ENCODE assay signal across 13 cellular contexts in the genomic region with DNA sequence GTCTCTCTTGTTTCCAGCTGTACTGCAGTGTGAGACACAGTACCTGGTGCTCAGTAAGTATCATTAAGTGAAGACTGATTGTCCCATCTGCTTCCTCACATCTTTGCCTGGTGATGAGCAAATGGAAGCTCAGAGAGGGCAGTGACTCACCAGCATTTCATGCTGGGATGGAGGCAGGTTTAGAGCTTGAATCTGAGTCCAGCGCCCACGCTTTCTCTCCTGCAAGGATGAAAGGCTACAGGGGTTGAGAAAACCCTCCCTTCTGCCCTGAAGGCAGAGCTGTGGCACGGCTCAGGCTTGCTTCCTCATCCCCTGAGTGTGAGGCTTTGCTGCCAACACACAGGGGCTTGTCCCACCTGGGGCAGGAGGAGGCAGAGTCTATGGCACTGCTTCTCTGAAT. TPM values are rescaled to one million over a fixed set of nuclear protein-coding genes. Genes with fewer than 3 reads are reported as not detected.
A peak's percentile ranks its signal among the peaks of the same experiment; 100 is the strongest.
DNase-seq lines count a peak whose midpoint lies in the region; ATAC-seq, FAIRE-seq and TF ChIP-seq lines count a peak whose summit lies in the region.
"Had no signal": no experiment of that assay in that cellular context is flagged by ENCODE, and none has a peak within 500 bp of the region (broad histone marks: within the 10 kb centered on the region; RNA-seq: fewer than 3 reads in every experiment).

No MANE protein-coding gene starts in this region.

- WGBS in mesendoderm (ENCODE audit: extremely low coverage, insufficient coverage, low lambda C conversion rate), result no CpG with 5 or more reads among the region's 3 CpGs

- H3K4me1 ChIP-seq in mesendoderm (ENCODE audit: control insufficient read depth, low read depth, low read length), result peaks cover 3% of the 10 kb centered on the region

- H3K27me3 Mint-ChIP-seq in CD4-positive, alpha-beta T cell, result no peaks in the 10 kb centered on the region

- H3K79me2 ChIP-seq in mesendoderm (ENCODE audit: control insufficient read depth, insufficient read depth, low read length), result no peaks in the 10 kb centered on the region

- no peak for TF ChIP-seq CTCF in bronchial epithelial cell (IDR thresholded peaks at IDR 0.05; ENCODE audit: insufficient read depth, low read length, severe bottlenecking)
- no peak for TF ChIP-seq CTCF in CD4-positive, alpha-beta T cell (IDR thresholded peaks at IDR 0.05)

- no peak overlapping the region for H3K9ac ChIP-seq in mesendoderm (ENCODE audit: low read length)

- H2AK5ac ChIP-seq in mesendoderm (ENCODE audit: low read length), result no peak overlapping the region

- no peak overlapping the region for H2BK5ac ChIP-seq in mesendoderm (ENCODE audit: low read length)

- no peaks in the 10 kb centered on the region for H3K9me3 Mint-ChIP-seq in CD4-positive, alpha-beta T cell
- H3K9me3 Mint-ChIP-seq: T-helper 1 cell treated with Interleukin-12 subunit alpha and Interleukin-12 subunit beta and Interleukin-4 antibody, amounts not matched to agents 30 μg/mL and 1 μg/mL, for 36 hours had no signal

- ATAC-seq in CD4-positive, alpha-beta T cell (ENCODE audit: poor library complexity), result no peak
- ATAC-seq in GM21723 (IDR thresholded peaks at IDR 0.05; ENCODE audit: unreplicated experiment), result no peak
- no peak for ATAC-seq in GM21529 (IDR thresholded peaks at IDR 0.05; ENCODE audit: unreplicated experiment)

- H3K27ac Mint-ChIP-seq in CD4-positive, alpha-beta T cell, result no peak overlapping the region
- H3K27ac Mint-ChIP-seq: T-helper 1 cell treated with Interleukin-12 subunit alpha and Interleukin-12 subunit beta and Interleukin-4 antibody, amounts not matched to agents 30 μg/mL and 1 μg/mL, for 36 hours had no signal

- H3K4me3 Mint-ChIP-seq in CD4-positive, alpha-beta T cell, result no peak overlapping the region
- H3K4me3 Mint-ChIP-seq: T-helper 1 cell treated with Interleukin-12 subunit alpha and Interleukin-12 subunit beta and Interleukin-4 antibody, amounts not matched to agents 30 μg/mL and 1 μg/mL, for 36 hours had no signal

- no peak overlapping the region for H4K5ac ChIP-seq in mesendoderm (ENCODE audit: low read length)

- H3K4me3 ChIP-seq in bronchial epithelial cell (ENCODE audit: low read depth, low read length), result no peak overlapping the region
- H3K4me3 ChIP-seq in mesendoderm (ENCODE audit: low read length), result no peak overlapping the region
- H3K4me3 ChIP-seq: right atrium auricular region had no signal

- H2BK15ac ChIP-seq in mesendoderm (replicated peaks; ENCODE audit: low read depth), result no peak overlapping the region

- no peak overlapping the region for H4K8ac ChIP-seq in mesendoderm (ENCODE audit: low read depth, low read length)

- H3K23ac ChIP-seq in mesendoderm (ENCODE audit: low read length), result no peak overlapping the region

- peak; percentile 81 for DNase-seq in EH (ENCODE audit: low read depth)
- DNase-seq in HTR-8/SVneo (ENCODE audit: insufficient read length, low spot score), result peak; percentile 39
- peak; percentile 96 for DNase-seq in bronchial epithelial cell (ENCODE audit: low read depth)
- peak; percentile 36 for DNase-seq in mesendoderm
- DNase-seq in GDM1 (lab: John Stamatoyannopoulos, UW), result no peak
- no peak for DNase-seq in CD4-positive, alpha-beta T cell
- DNase-seq: DMS153; NCI-H187; NK-92 treated with Interleukin-12 subunit alpha and Interleukin-12 subunit beta, amount 100 ng/mL, for 24 hours had no signal

- POLR2A ChIA-PET in CD4-positive, alpha-beta T cell (lab: Charles Lee), result no interaction called here

- H3K9me3 ChIP-seq in CD4-positive, alpha-beta T cell (ENCODE audit: control insufficient read depth, low read length), result no peaks in the 10 kb centered on the region
- H3K9me3 ChIP-seq: right atrium auricular region had no signal

- H3K36me3 Mint-ChIP-seq in CD4-positive, alpha-beta T cell (ENCODE audit: low read depth), result no peaks in the 10 kb centered on the region

- H3K4ac ChIP-seq in mesendoderm (ENCODE audit: low read depth, low read length), result no peak overlapping the region

- no peak overlapping the region for H3K4me2 ChIP-seq in mesendoderm (ENCODE audit: low read length)

- H3K36me3 ChIP-seq in bronchial epithelial cell (ENCODE audit: control insufficient read depth, insufficient read depth, low read length), result no peaks in the 10 kb centered on the region
- no peaks in the 10 kb centered on the region for H3K36me3 ChIP-seq in mesendoderm (ENCODE audit: control insufficient read depth, insufficient read depth, low read length)
- H3K36me3 ChIP-seq: right atrium auricular region had no signal

- CTCF ChIA-PET in CD4-positive, alpha-beta T cell (lab: Charles Lee), result interaction anchor here (1.0 kb wide), 1 partner anchor 46 kb away, joined by 3 read pairs; no protein-coding TSS in a partner anchor

- no peak overlapping the region for H3K18ac ChIP-seq in mesendoderm (ENCODE audit: low read length)

- no peaks in the 10 kb centered on the region for H3K27me3 ChIP-seq in bronchial epithelial cell (ENCODE audit: control insufficient read depth, insufficient read depth, low read length)
- H3K27me3 ChIP-seq in mesendoderm (ENCODE audit: insufficient read depth, low read length, poor library complexity), result no peaks in the 10 kb centered on the region
- no peaks in the 10 kb centered on the region for H3K27me3 ChIP-seq in CD4-positive, alpha-beta T cell (ENCODE audit: control insufficient read depth, insufficient read depth, low read length)
- H3K27me3 ChIP-seq: right atrium auricular region had no signal

- H3K79me1 ChIP-seq in mesendoderm (ENCODE audit: low read length), result no peaks in the 10 kb centered on the region

- no peaks in the 10 kb centered on the region for H3K4me1 Mint-ChIP-seq in CD4-positive, alpha-beta T cell (ENCODE audit: low read depth)

- H2BK120ac ChIP-seq in mesendoderm (ENCODE audit: low read depth, low read length), result no peak overlapping the region

- FAIRE-seq in HTR-8/SVneo (lab: Jason Lieb, UNC) (peak; percentile 55), bronchial epithelial cell (lab: Jason Lieb, UNC) (peak; percentile 98)

- no peak overlapping the region for H3K56ac ChIP-seq in mesendoderm (ENCODE audit: low read length)

- H3K27ac ChIP-seq in mesendoderm (ENCODE audit: low read depth, low read length), result no peak overlapping the region
- H3K27ac ChIP-seq in CD4-positive, alpha-beta T cell (ENCODE audit: low read depth, low read length), result no peak overlapping the region
- H3K27ac ChIP-seq: right atrium auricular region had no signal

- intact Hi-C loops in CD4-positive, alpha-beta T cell (cut with DNase I, micrococcal nuclease), result no loop called here

RNA-seq across cellular contexts. Expression of a gene that starts 1.5 kb away (rescaled TPM):
- 0.26 and 0.64 TPM in 2 replicates for total RNA-seq in bronchial epithelial cell
- polyA plus RNA-seq in mesendoderm (2013, experiment 1 of 2), result 1.5 TPM
- 1.2 TPM for polyA plus RNA-seq in mesendoderm (2013, experiment 2 of 2)
- total RNA-seq in CD4-positive, alpha-beta T cell, result 1 to 10 TPM; 1.4 to 1.5 TPM

RNA-seq across cellular contexts. Expression of a gene that starts 22.5 kb away (rescaled TPM):
- total RNA-seq in bronchial epithelial cell, result 0.26 TPM in 1 of 2 replicates, not detected in the other
- 93.5 TPM for polyA plus RNA-seq in mesendoderm (2013, experiment 1 of 2)
- 84.3 TPM for polyA plus RNA-seq in mesendoderm (2013, experiment 2 of 2)
- not detected for total RNA-seq in CD4-positive, alpha-beta T cell

RNA-seq across cellular contexts. Expression of a gene that starts 31.2 kb away (rescaled TPM):
- 6.8 and 11.1 TPM in 2 replicates for total RNA-seq in bronchial epithelial cell
- 51.0 TPM for polyA plus RNA-seq in mesendoderm (2013, experiment 1 of 2)
- 48.4 TPM for polyA plus RNA-seq in mesendoderm (2013, experiment 2 of 2)
- 10 to 100 TPM; 15.2 to 17.3 TPM for total RNA-seq in CD4-positive, alpha-beta T cell

RNA-seq across cellular contexts. Expression of a gene that starts 47.0 kb away (rescaled TPM):
- 12.4 and 28.0 TPM in 2 replicates for total RNA-seq in bronchial epithelial cell
- polyA plus RNA-seq in mesendoderm (2013, experiment 1 of 2), result 30.4 TPM
- 29.6 TPM for polyA plus RNA-seq in mesendoderm (2013, experiment 2 of 2)
- total RNA-seq in CD4-positive, alpha-beta T cell, result under 1 TPM; 0.66 to 0.73 TPM

Comparison
In these comparisons a context has a peak if more than half of its experiments do, and no peak if none do; other contexts are left out.
1. DNase-seq: peak in EH (single experiment), HTR-8/SVneo (single experiment), bronchial epithelial cell (single experiment) and mesendoderm (single experiment); none in GDM1 (single experiment) and CD4-positive, alpha-beta T cell (0 of 10).